Comparison of ENCODE assay signal across 8 cellular contexts in genomic region chr6:24607310-24607709, GRCh38. TPM values are rescaled to one million over a fixed set of nuclear protein-coding genes. Genes with fewer than 3 reads are reported as not detected.
"Had no signal": no experiment of that assay in that cellular context is flagged by ENCODE, and none has a peak within 500 bp of the region (broad histone marks: within the 10 kb centered on the region; RNA-seq: fewer than 3 reads in every experiment).

No MANE protein-coding gene starts in this region.

- H3K4me3 Mint-ChIP-seq: GM23338, H9 had no signal

- H3K4me1 Mint-ChIP-seq: GM23338, H9 had no signal

- ATAC-seq: GM23338, K562 had no signal

- H3K9me3 Mint-ChIP-seq: GM23338 had no signal

- DNase-seq: H9, HCEC 1CT, IMR-90 had no signal

- H3K27ac Mint-ChIP-seq: GM23338, H9 had no signal

- FAIRE-seq: H1, H54, HTR-8/SVneo had no signal

RNA-seq across cellular contexts. Expression of gene KIAA0319, which starts 38.7 kb away (rescaled TPM):
- total RNA-seq: IMR-90, K562 had no signal
- polyA plus RNA-seq: IMR-90 had no signal
